14 cellular contexts compared by ENCODE assay signal in the genomic region with DNA sequence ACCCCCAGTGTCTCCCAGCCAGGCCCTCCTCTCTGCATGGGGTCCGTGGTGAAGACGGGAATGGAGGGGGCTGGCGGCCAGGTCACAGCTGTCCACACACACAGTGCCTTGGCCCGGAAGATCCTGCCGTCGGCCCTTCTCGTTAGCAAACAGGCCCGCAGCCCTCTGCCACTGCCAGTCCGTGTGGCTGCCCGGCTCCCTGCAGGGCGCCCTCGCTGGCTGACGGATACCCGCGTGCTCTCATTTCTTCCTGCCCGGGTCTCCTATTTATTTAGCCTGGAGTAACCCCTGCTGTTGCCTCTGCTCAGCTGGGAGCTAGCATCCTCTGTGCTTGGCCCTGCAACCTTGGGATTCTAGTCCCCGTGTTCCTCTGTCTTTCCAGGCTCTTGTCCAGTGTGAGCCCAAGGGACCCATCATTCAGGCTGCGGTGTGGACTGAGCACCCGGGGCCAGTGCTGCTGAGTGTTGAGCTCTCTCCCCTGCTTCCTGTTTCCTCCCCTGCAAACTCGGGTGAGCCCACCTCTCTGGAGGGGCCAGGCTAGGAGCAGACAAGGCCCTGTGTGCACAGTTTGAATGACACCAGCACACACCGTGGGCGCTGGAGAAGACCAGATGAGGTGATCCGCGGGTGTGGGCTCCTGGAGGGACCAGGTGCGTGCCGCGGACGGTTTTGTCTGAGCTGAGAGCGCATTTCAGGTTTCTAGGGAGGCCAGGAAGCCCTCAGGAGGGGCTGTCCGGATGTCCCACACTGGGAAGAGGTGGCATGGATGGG. TPM values are rescaled to one million over a fixed set of nuclear protein-coding genes. Genes with fewer than 3 reads are reported as not detected.
DNase-seq lines count a peak whose midpoint lies in the region; ATAC-seq, FAIRE-seq and TF ChIP-seq lines count a peak whose summit lies in the region.
"Had no signal": no experiment of that assay in that cellular context is flagged by ENCODE, and none has a peak within 500 bp of the region (broad histone marks: within the 10 kb centered on the region; RNA-seq: fewer than 3 reads in every experiment).

No MANE protein-coding gene starts in this region.

- POLR2A ChIA-PET in HepG2 (lab: Yijun Ruan, JAX), result no interaction called here

- DNase-seq in activated CD4-positive, alpha-beta T cell treated with anti-CD3 and anti-CD28 coated beads, Interleukin-2, amount 10 ng/mL, durations not matched to agents 24 days and 14 days, result no peak
- no peak for DNase-seq in activated CD4-positive, alpha-beta T cell treated with anti-CD3 and anti-CD28 coated beads for 48 hours
- no peak for DNase-seq in HepG2 (ENCODE audit: low spot score)
- DNase-seq in thoracic aorta (ENCODE audit: low spot score), result no peak
- no peak for DNase-seq in dedifferentiated amniotic fluid mesenchymal stem cell (ENCODE audit: extremely low spot score)
- no peak for DNase-seq in T1000 (lab: John Stamatoyannopoulos, UW)
- DNase-seq in NCI-H2081 treated with DMSO at 0.1 percent for 48 hours (lab: John Stamatoyannopoulos, UW), result no peak
- DNase-seq: stimulated activated CD4-positive, alpha-beta T cell treated with anti-CD3 and anti-CD28 coated beads, Interleukin-2, amount 100 ng/mL, for 48 hours had no signal

- no peak for FAIRE-seq in HepG2 (lab: Jason Lieb, UNC)
- FAIRE-seq: colon, GM19239 had no signal

- peak overlapping the region; percentile 32; the same call in 1 of the 2 replicates for H3K4me2 ChIP-seq in HepG2 (ENCODE audit: low read depth, low read length)

- peaks cover 8% of the 10 kb centered on the region for H3K9me3 Mint-ChIP-seq in activated CD4-positive, alpha-beta T cell treated with anti-CD3 and anti-CD28 coated beads, Interleukin-2, amount 10 ng/mL, durations not matched to agents 24 days and 14 days
- peaks cover 0 to 10% (median 0%) of the 10 kb centered on the region in 5 experiments for H3K9me3 Mint-ChIP-seq in brain
- H3K9me3 Mint-ChIP-seq: IgD-negative memory B cell had no signal

- H3K4me1 ChIP-seq in HepG2 (ENCODE audit: insufficient read depth, low read length), result peaks cover 48% of the 10 kb centered on the region
- H3K4me1 ChIP-seq in thoracic aorta (ENCODE audit: control insufficient read depth in 1 of 2, low read depth in 2 of 2), result peaks cover 9 to 25% of the 10 kb centered on the region in 2 donors

- CTCF ChIA-PET in HepG2 (lab: Yijun Ruan, JAX; ENCODE audit: low intra/inter-chr PET ratio, low total read pairs), result no interaction called here

- TF ChIP-seq EP300 in HepG2 (IDR thresholded peaks at IDR 0.05; ENCODE audit: low read depth in 2 of 2, low read length in 2 of 2) (no peak), HepG2 (CRISPR knock-in tag; IDR thresholded peaks at IDR 0.05; ENCODE audit: borderline replicate concordance) (no peak)

- H3K79me2 ChIP-seq in HepG2 (ENCODE audit: insufficient read depth, low read length), result no peaks in the 10 kb centered on the region

- no peak overlapping the region for H3K9ac ChIP-seq in HepG2 (ENCODE audit: insufficient read depth, low read depth, low read length)

- ATAC-seq in HepG2 (peak; percentile 15), thoracic aorta (ENCODE audit: insufficient number of reproducible peaks, low FRiP score, low read depth) (no peak)

- H2AFZ ChIP-seq in HepG2 (ENCODE audit: low read length), result no peak overlapping the region

- H3K27ac Mint-ChIP-seq in activated CD4-positive, alpha-beta T cell treated with anti-CD3 and anti-CD28 coated beads, Interleukin-2, amount 10 ng/mL, durations not matched to agents 24 days and 14 days, result peak overlapping the region; percentile 18
- H3K27ac Mint-ChIP-seq in brain, result peak overlapping the region in 3 of 5 experiments; percentile 47 to 82 (median 57)
- H3K27ac Mint-ChIP-seq: IgD-negative memory B cell had no signal

- no peak for TF ChIP-seq POLR2A in HepG2 (IDR thresholded peaks at IDR 0.05; ENCODE audit: insufficient read depth in 1 of 2, low read depth in 2 of 2, low read length in 2 of 2)

- H3K36me3 Mint-ChIP-seq in activated CD4-positive, alpha-beta T cell treated with anti-CD3 and anti-CD28 coated beads, Interleukin-2, amount 10 ng/mL, durations not matched to agents 24 days and 14 days (ENCODE audit: low read depth), result no peaks in the 10 kb centered on the region
- no peaks in the 10 kb centered on the region for H3K36me3 Mint-ChIP-seq in brain
- H3K36me3 Mint-ChIP-seq: IgD-negative memory B cell had no signal

- TF ChIP-seq CTCF in brain (conservative IDR thresholded peaks at IDR 0.05) (no peak), HepG2 (CRISPR knock-in tag; IDR thresholded peaks at IDR 0.05) (peak; percentile 14; the same call in 1 of the 2 replicates), thoracic aorta (IDR thresholded peaks at IDR 0.05) (peak; percentile 24)

- H3K36me3 ChIP-seq in HepG2 (replicated peaks in 1 of 2; ENCODE audit: control insufficient read depth in 1 of 2, insufficient read depth in 2 of 2, low read length in 2 of 2) (no peaks in the 10 kb centered on the region), thoracic aorta (no peaks in the 10 kb centered on the region)

- no peaks in the 10 kb centered on the region for H4K20me1 ChIP-seq in HepG2 (ENCODE audit: insufficient read depth, low read length)

- H3K4me3 ChIP-seq in HepG2 (replicated peaks in 1 of 3; ENCODE audit: insufficient read depth in 1 of 3, low read depth in 2 of 3, low read length in 3 of 3), result peak overlapping the region in 1 of 3 experiments; percentile 23; a peak in 1 of 6 replicates
- H3K4me3 ChIP-seq in thoracic aorta, result peak overlapping the region; percentile 4

- no peak overlapping the region for H3K4me3 Mint-ChIP-seq in activated CD4-positive, alpha-beta T cell treated with anti-CD3 and anti-CD28 coated beads, Interleukin-2, amount 10 ng/mL, durations not matched to agents 24 days and 14 days
- peak overlapping the region in 1 of 5 experiments; percentile 59 for H3K4me3 Mint-ChIP-seq in brain

- intact Hi-C loops in activated CD4-positive, alpha-beta T cell treated with anti-CD3 and anti-CD28 coated beads, Interleukin-2, amount 10 ng/mL, durations not matched to agents 24 days and 14 days (cut with micrococcal nuclease), result loop anchor here (10.0 kb wide), 1 partner anchor 146 kb away; the partner anchor contains the start of gene RXRA
- intact Hi-C loops in HepG2 (cut with micrococcal nuclease; ENCODE audit: unreplicated experiment), result loop anchor here (10.0 kb wide), 2 partner anchors 86 to 146 kb away; partner anchors contain the start of gene RXRA

- H3K27me3 ChIP-seq in HepG2 (ENCODE audit: control insufficient read depth in 1 of 2, insufficient read depth in 2 of 2, low read length in 2 of 2) (peaks cover 10 to 66% of the 10 kb centered on the region in 2 experiments), thoracic aorta (replicated peaks; ENCODE audit: insufficient read depth) (no peaks in the 10 kb centered on the region)

- H3K4me1 Mint-ChIP-seq in activated CD4-positive, alpha-beta T cell treated with anti-CD3 and anti-CD28 coated beads, Interleukin-2, amount 10 ng/mL, durations not matched to agents 24 days and 14 days, result peaks cover 13% of the 10 kb centered on the region
- H3K4me1 Mint-ChIP-seq in brain, result peaks cover 22% of the 10 kb centered on the region

- in situ Hi-C loops in HepG2 (cut with HindIII; ENCODE audit: extremely low pct_ligation_motif_present, low pct_unique_long_range_greater_than_20kb), result loop anchor here (5.0 kb wide), 1 partner anchor 38 kb away; no protein-coding TSS in a partner anchor

- H3K9me3 ChIP-seq in HepG2 (ENCODE audit: low read length) (no peaks in the 10 kb centered on the region), thoracic aorta (no peaks in the 10 kb centered on the region)

- no peaks in the 10 kb centered on the region for H3K27me3 Mint-ChIP-seq in activated CD4-positive, alpha-beta T cell treated with anti-CD3 and anti-CD28 coated beads, Interleukin-2, amount 10 ng/mL, durations not matched to agents 24 days and 14 days
- H3K27me3 Mint-ChIP-seq in brain, result peaks cover 2% of the 10 kb centered on the region

- H3K27ac ChIP-seq in HepG2 (ENCODE audit: extremely low read length, insufficient read depth, low read length), result no peak overlapping the region
- no peak overlapping the region for H3K27ac ChIP-seq in thoracic aorta

- WGBS in HepG2 (ENCODE audit: low lambda C conversion rate), result 29% methylated on average over 18 of the region's 30 CpGs

- BruUV-seq in HepG2 (replicated peaks; lab: Mats Ljungman, UMichigan), result no TSS peak

- no peak for TF ChIP-seq RAD21 in HepG2 (CRISPR knock-in tag; IDR thresholded peaks at IDR 0.05)

RNA-seq across cellular contexts. Expression of gene RNU6ATAC, which starts 14.6 kb away (rescaled TPM):
- total RNA-seq in activated CD4-positive, alpha-beta T cell treated with anti-CD3 and anti-CD28 coated beads, Interleukin-2, amount 10 ng/mL, durations not matched to agents 24 days and 14 days, result 16.3 and 40.4 TPM in 2 replicates
- polyA plus RNA-seq in brain (ENCODE audit: insufficient read depth, low read depth, low replicate concordance) (not detected), HepG2 (2011; rRNA removed) (not detected in 2 replicates)
- total RNA-seq in HepG2 (2016; rRNA removed; fragmentation: Illumina TruSeq; extraction: Trizol) (894 TPM in 1 of 2 replicates, not detected in the other), thoracic aorta (not detected)
- total RNA-seq in HepG2 (2016; cell fraction: cytosol; rRNA removed; fragmentation: Illumina TruSeq; extraction: Trizol; ENCODE audit: low read depth), result 12,614 and 12,724 TPM in 2 replicates
- total RNA-seq in HepG2 (2016; cell fraction: insoluble cytoplasmic fraction; rRNA removed; fragmentation: Illumina TruSeq; extraction: Trizol), result 82.4 and 810 TPM in 2 replicates
- total RNA-seq in HepG2 (2016; cell fraction: membrane; rRNA removed; fragmentation: Illumina TruSeq; extraction: Trizol), result 600 and 628 TPM in 2 replicates
- total RNA-seq in HepG2 (2016; cell fraction: nucleus; rRNA removed; fragmentation: Illumina TruSeq; extraction: Trizol), result 1,443 and 1,712 TPM in 2 replicates
- not detected in 2 replicates for polyA plus RNA-seq in HepG2 (2011; cell fraction: cytosol; rRNA removed)
- polyA plus RNA-seq in HepG2 (2011; cell fraction: nucleus; rRNA removed), result not detected in 2 replicates
- polyA plus RNA-seq in HepG2 (2012), result not detected in 2 replicates
- polyA plus RNA-seq in HepG2 (2016; cell fraction: cytosol; fragmentation: Illumina TruSeq; extraction: Trizol; ENCODE audit: low read depth), result 76.0 TPM in 1 of 2 replicates, not detected in the other
- not detected in 2 replicates for polyA plus RNA-seq in HepG2 (2016; cell fraction: insoluble cytoplasmic fraction; fragmentation: Illumina TruSeq; extraction: Trizol; ENCODE audit: low read depth)
- not detected in 2 replicates for polyA plus RNA-seq in HepG2 (2016; cell fraction: membrane; fragmentation: Illumina TruSeq; extraction: Trizol; ENCODE audit: low read depth)
- not detected in 2 replicates for polyA plus RNA-seq in HepG2 (2016; cell fraction: nucleus; fragmentation: Illumina TruSeq; extraction: Trizol; ENCODE audit: insufficient read depth, low read depth)
- polyA minus RNA-seq in HepG2 (2011; rRNA and poly(A)+ RNA removed; ENCODE audit: low replicate concordance), result under 0.01 TPM in 2 replicates
- 1,413 and 1,463 TPM in 2 replicates for polyA minus RNA-seq in HepG2 (2011; cell fraction: cytosol; rRNA and poly(A)+ RNA removed)
- polyA minus RNA-seq in HepG2 (2011; cell fraction: nucleus; rRNA and poly(A)+ RNA removed), result under 0.01 TPM in 1 of 2 replicates, not detected in the other
- total RNA-seq: NCI-H460 had no signal
- polyA plus RNA-seq: IgD-negative memory B cell, thymus had no signal

RNA-seq across cellular contexts. Expression of gene WDR5, which starts 43.1 kb away (rescaled TPM):
- 71.2 TPM in 2 replicates for total RNA-seq in activated CD4-positive, alpha-beta T cell treated with anti-CD3 and anti-CD28 coated beads, Interleukin-2, amount 10 ng/mL, durations not matched to agents 24 days and 14 days
- 48.9 TPM for polyA plus RNA-seq in brain (ENCODE audit: insufficient read depth, low read depth, low replicate concordance)
- total RNA-seq in HepG2 (2016; rRNA removed; fragmentation: Illumina TruSeq; extraction: Trizol), result 31.6 and 34.3 TPM in 2 replicates
- total RNA-seq in HepG2 (2016; cell fraction: cytosol; rRNA removed; fragmentation: Illumina TruSeq; extraction: Trizol; ENCODE audit: low read depth), result 25.8 and 28.6 TPM in 2 replicates
- 24.3 and 33.8 TPM in 2 replicates for total RNA-seq in HepG2 (2016; cell fraction: insoluble cytoplasmic fraction; rRNA removed; fragmentation: Illumina TruSeq; extraction: Trizol)
- 46.4 and 51.5 TPM in 2 replicates for total RNA-seq in HepG2 (2016; cell fraction: membrane; rRNA removed; fragmentation: Illumina TruSeq; extraction: Trizol)
- 25.3 and 27.9 TPM in 2 replicates for total RNA-seq in HepG2 (2016; cell fraction: nucleus; rRNA removed; fragmentation: Illumina TruSeq; extraction: Trizol)
- 34.3 and 39.8 TPM in 2 replicates for polyA plus RNA-seq in HepG2 (2011; rRNA removed)
- 37.7 and 41.2 TPM in 2 replicates for polyA plus RNA-seq in HepG2 (2011; cell fraction: cytosol; rRNA removed)
- polyA plus RNA-seq in HepG2 (2011; cell fraction: nucleus; rRNA removed), result 91.6 and 97.0 TPM in 2 replicates
- polyA plus RNA-seq in HepG2 (2012), result 39.5 and 43.5 TPM in 2 replicates
- polyA plus RNA-seq in HepG2 (2016; cell fraction: cytosol; fragmentation: Illumina TruSeq; extraction: Trizol; ENCODE audit: low read depth), result 48.0 and 58.0 TPM in 2 replicates
- polyA plus RNA-seq in HepG2 (2016; cell fraction: insoluble cytoplasmic fraction; fragmentation: Illumina TruSeq; extraction: Trizol; ENCODE audit: low read depth), result 39.5 and 47.9 TPM in 2 replicates
- 63.7 TPM in 2 replicates for polyA plus RNA-seq in HepG2 (2016; cell fraction: membrane; fragmentation: Illumina TruSeq; extraction: Trizol; ENCODE audit: low read depth)
- polyA plus RNA-seq in HepG2 (2016; cell fraction: nucleus; fragmentation: Illumina TruSeq; extraction: Trizol; ENCODE audit: insufficient read depth, low read depth), result 58.1 and 61.1 TPM in 2 replicates
- polyA minus RNA-seq in HepG2 (2011; rRNA and poly(A)+ RNA removed; ENCODE audit: low replicate concordance), result 23.7 and 57.9 TPM in 2 replicates
- 18.7 and 21.8 TPM in 2 replicates for polyA minus RNA-seq in HepG2 (2011; cell fraction: cytosol; rRNA and poly(A)+ RNA removed)
- 35.8 and 44.5 TPM in 2 replicates for polyA minus RNA-seq in HepG2 (2011; cell fraction: nucleus; rRNA and poly(A)+ RNA removed)
- 10 to 100 TPM; 20.7 to 24.0 TPM for total RNA-seq in thoracic aorta

Comparison
In these comparisons a context has a peak if more than half of its experiments do, and no peak if none do; other contexts are left out.
1. CTCF ChIP-seq: peak in HepG2 (single experiment) and thoracic aorta (single experiment); none in brain (0 of 2).
2. RNA of gene RNU6ATAC, which starts 14.6 kb away (total RNA-seq): 82.4 to 12,724 TPM in HepG2 and 16.3 to 40.4 TPM in activated CD4-positive, alpha-beta T cell treated with anti-CD3 and anti-CD28 coated beads, Interleukin-2, amount 10 ng/mL, durations not matched to agents 24 days and 14 days; not detected in thoracic aorta; every median in the first group is over 10 times any median in the second.